In the genomic region with DNA sequence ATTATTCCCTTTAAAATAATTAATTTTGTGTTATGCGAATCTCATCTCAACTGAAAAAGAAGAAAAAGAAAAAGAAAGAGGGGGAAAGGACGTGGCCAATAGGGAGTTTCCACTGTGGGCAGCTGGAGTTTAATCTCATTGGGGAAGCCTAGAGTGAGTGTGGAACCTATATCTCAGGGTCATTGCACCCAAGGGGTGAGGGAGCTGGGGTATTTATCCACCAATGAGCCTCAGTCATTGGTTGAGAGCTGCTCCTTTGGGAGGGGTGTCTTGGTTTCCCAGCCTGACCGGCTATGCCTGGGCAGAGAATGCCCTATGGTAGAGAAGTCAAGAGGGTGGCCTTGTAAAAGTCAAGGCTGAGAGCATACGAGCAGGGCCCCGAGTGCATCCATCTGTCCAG, we compare ENCODE assay signal across 37 cellular contexts.
"Had no signal": no experiment of that assay in that cellular context is flagged by ENCODE, and none has a peak within 500 bp of the region (broad histone marks: within the 10 kb centered on the region; RNA-seq: fewer than 3 reads in every experiment).

No MANE protein-coding gene starts in this region.

- H3K27ac Mint-ChIP-seq: activated naive CD4-positive, alpha-beta T cell treated with anti-CD3 and anti-CD28 coated beads for 36 hours; activated naive CD4-positive, alpha-beta T cell treated with anti-CD3 and anti-CD28 coated beads, Interleukin-2, amount 10 ng/mL, durations not matched to agents 7 days and 5 days; activated naive CD4-positive, alpha-beta T cell treated with anti-CD3 and anti-CD28 coated beads, Interleukin-2, amount 50 U/mL, for 24 hours; activated naive CD4-positive, alpha-beta T cell treated with anti-CD3 and anti-CD28 coated beads, Interleukin-2, amount 50 U/mL, for 72 hours; activated naive CD8-positive, alpha-beta T cell; activated naive CD8-positive, alpha-beta T cell treated with anti-CD3 and anti-CD28 coated beads for 36 hours; activated naive CD8-positive, alpha-beta T cell treated with anti-CD3 and anti-CD28 coated beads, Interleukin-2, amount 10 ng/mL, durations not matched to agents 7 days and 5 days; activated naive CD8-positive, alpha-beta T cell treated with anti-CD3 and anti-CD28 coated beads, Interleukin-2, amount 50 U/mL, for 24 hours; activated T-cell treated with anti-CD3 and anti-CD28 coated beads, Interleukin-2, amount 50 U/mL, for 72 hours; activated T-helper 1 cell treated with anti-CD3 and anti-CD28 coated beads, Interleukin-12 subunit alpha, Interleukin-12 subunit beta, Interleukin-2, Interleukin-4 antibody, amounts not matched to agents 30 ng/mL and 10 ng/mL and 1 ng/mL, durations not matched to agents 14 hours and 24 hours and 36 hours; activated T-helper 2 cell treated with anti-CD3 and anti-CD28 coated beads, Interferon-gamma antibody, Interleukin-2, Interleukin-4, amounts not matched to agents 10 μg/mL and 5 μg/mL and 100 μg/mL, durations not matched to agents 14 hours and 24 hours and 36 hours; brain had no signal

- H3K4me3 Mint-ChIP-seq: activated naive CD4-positive, alpha-beta T cell treated with anti-CD3 and anti-CD28 coated beads for 36 hours; activated naive CD4-positive, alpha-beta T cell treated with anti-CD3 and anti-CD28 coated beads, Interleukin-2, amount 10 ng/mL, durations not matched to agents 7 days and 5 days; activated naive CD4-positive, alpha-beta T cell treated with anti-CD3 and anti-CD28 coated beads, Interleukin-2, amount 50 U/mL, for 24 hours; activated naive CD8-positive, alpha-beta T cell; activated naive CD8-positive, alpha-beta T cell treated with anti-CD3 and anti-CD28 coated beads for 36 hours; activated naive CD8-positive, alpha-beta T cell treated with anti-CD3 and anti-CD28 coated beads, Interleukin-2, amount 10 ng/mL, durations not matched to agents 7 days and 5 days; activated naive CD8-positive, alpha-beta T cell treated with anti-CD3 and anti-CD28 coated beads, Interleukin-2, amount 50 U/mL, for 24 hours; activated T-cell treated with anti-CD3 and anti-CD28 coated beads, Interleukin-2, amount 50 U/mL, for 24 hours; activated T-cell treated with anti-CD3 and anti-CD28 coated beads, Interleukin-2, amount 50 U/mL, for 4 hours; activated T-cell treated with anti-CD3 and anti-CD28 coated beads, Interleukin-2, amount 50 U/mL, for 72 hours; activated T-helper 1 cell treated with anti-CD3 and anti-CD28 coated beads, Interleukin-12 subunit alpha, Interleukin-12 subunit beta, Interleukin-2, Interleukin-4 antibody, amounts not matched to agents 30 ng/mL and 10 ng/mL and 1 ng/mL, durations not matched to agents 14 hours and 24 hours and 36 hours; activated T-helper 17 cell treated with anti-CD3 and anti-CD28 coated beads, Interleukin-2, amount 50 U/mL, for 72 hours; brain; central memory CD8-positive, alpha-beta T cell had no signal

- H3K4me3 ChIP-seq: adrenal gland, ascending aorta, body of pancreas, breast epithelium, cardiac muscle cell had no signal

- H3K36me3 ChIP-seq: adrenal gland, ascending aorta, brain microvascular endothelial cell, breast epithelium, cardiac muscle cell had no signal

- H3K4me1 Mint-ChIP-seq: brain; central memory CD8-positive, alpha-beta T cell had no signal

- H3K9me3 Mint-ChIP-seq: activated naive CD4-positive, alpha-beta T cell treated with anti-CD3 and anti-CD28 coated beads for 36 hours; activated naive CD4-positive, alpha-beta T cell treated with anti-CD3 and anti-CD28 coated beads, Interleukin-2, amount 50 U/mL, for 24 hours; activated naive CD8-positive, alpha-beta T cell treated with anti-CD3 and anti-CD28 coated beads for 36 hours; activated T-cell treated with anti-CD3 and anti-CD28 coated beads, Interleukin-2, amount 50 U/mL, for 24 hours; activated T-cell treated with anti-CD3 and anti-CD28 coated beads, Interleukin-2, amount 50 U/mL, for 4 hours; activated T-helper 17 cell treated with anti-CD3 and anti-CD28 coated beads, Interleukin-2, amount 50 U/mL, for 72 hours; central memory CD8-positive, alpha-beta T cell had no signal

- H3K36me3 Mint-ChIP-seq: activated naive CD4-positive, alpha-beta T cell treated with anti-CD3 and anti-CD28 coated beads, Interleukin-2, amount 10 ng/mL, durations not matched to agents 7 days and 5 days; activated naive CD4-positive, alpha-beta T cell treated with anti-CD3 and anti-CD28 coated beads, Interleukin-2, amount 50 U/mL, for 24 hours; brain had no signal

- ATAC-seq: activated naive CD4-positive, alpha-beta T cell treated with anti-CD3 and anti-CD28 coated beads, Interleukin-2, amount 50 U/mL, for 72 hours; activated naive CD8-positive, alpha-beta T cell treated with anti-CD3 and anti-CD28 coated beads, Interleukin-2, amount 50 U/mL, for 24 hours; activated T-cell treated with anti-CD3 and anti-CD28 coated beads, Interleukin-2, amount 50 U/mL, for 4 hours; activated T-cell treated with anti-CD3 and anti-CD28 coated beads, Interleukin-2, amount 50 U/mL, for 72 hours; activated T-helper 17 cell treated with anti-CD3 and anti-CD28 coated beads, Interleukin-2, amount 50 U/mL, for 72 hours; body of pancreas had no signal

- H3K27ac ChIP-seq: adrenal gland, ascending aorta, body of pancreas, brain microvascular endothelial cell, breast epithelium, cardiac muscle cell had no signal

- H3K4me1 ChIP-seq: adrenal gland, ascending aorta, body of pancreas, breast epithelium had no signal

- H3K9me3 ChIP-seq: adrenal gland, ascending aorta, body of pancreas, breast epithelium had no signal

- DNase-seq: activated effector memory CD4-positive, alpha-beta T cell treated with anti-CD3 and anti-CD28 coated beads, Interleukin-2, amount 50 U/mL, for 16 hours; activated effector memory CD4-positive, alpha-beta T cell treated with Interleukin-2 at 50 U/mL for 16 hours; activated gamma-delta T cell; activated gamma-delta T cell treated with Interleukin-2 at 50 U/mL for 16 hours; activated naive CD4-positive, alpha-beta T cell; activated naive CD4-positive, alpha-beta T cell treated with anti-CD3 and anti-CD28 coated beads for 36 hours; activated naive CD4-positive, alpha-beta T cell treated with anti-CD3 and anti-CD28 coated beads, Interleukin-2, amount 10 ng/mL, durations not matched to agents 7 days and 5 days; activated naive CD4-positive, alpha-beta T cell treated with anti-CD3 and anti-CD28 coated beads, Interleukin-2, amount 50 U/mL, for 16 hours; activated naive CD4-positive, alpha-beta T cell treated with Interleukin-2 at 50 U/mL for 16 hours; activated naive CD8-positive, alpha-beta T cell treated with anti-CD3 and anti-CD28 coated beads for 36 hours; activated naive CD8-positive, alpha-beta T cell treated with anti-CD3 and anti-CD28 coated beads, Interleukin-2, amount 10 ng/mL, durations not matched to agents 7 days and 5 days; activated naive CD8-positive, alpha-beta T cell treated with anti-CD3 and anti-CD28 coated beads, Interleukin-2, amount 50 U/mL, for 24 hours; activated T-cell treated with anti-CD3 and anti-CD28 coated beads, Interleukin-2, amount 50 U/mL, for 24 hours; activated T-cell treated with anti-CD3 and anti-CD28 coated beads, Interleukin-2, amount 50 U/mL, for 4 hours; activated T-cell treated with anti-CD3 and anti-CD28 coated beads, Interleukin-2, amount 50 U/mL, for 48 hours; activated T-cell treated with anti-CD3 and anti-CD28 coated beads, Interleukin-2, amount 50 U/mL, for 72 hours; adrenal gland; amniotic stem cell; amygdala; anterior cingulate cortex; aorta; body of pancreas; brain microvascular endothelial cell; caudate nucleus; central memory CD4-positive, alpha-beta T cell; cerebellar nuclear complex had no signal
